28 cellular contexts compared by ENCODE assay signal in genomic region chr2:10004836-10005235, GRCh38.
"Had no signal": no experiment of that assay in that cellular context is flagged by ENCODE, and none has a peak within 500 bp of the region (broad histone marks: within the 10 kb centered on the region; RNA-seq: fewer than 3 reads in every experiment).

No MANE protein-coding gene starts in this region.

- ATAC-seq: activated CD4-positive, alpha-beta T cell treated with anti-CD3 and anti-CD28 coated beads for 36 hours; activated CD8-positive, alpha-beta memory T cell treated with anti-CD3 and anti-CD28 coated beads, Interleukin-2, amount 10 ng/mL, durations not matched to agents 7 days and 5 days; activated CD8-positive, alpha-beta T cell treated with anti-CD3 and anti-CD28 coated beads, Interleukin-2, amount 10 ng/mL, durations not matched to agents 7 days and 5 days; body of pancreas; esophagus mucosa; foreskin keratinocyte; left cardiac atrium; lower lobe of right lung; mucosa of descending colon; natural killer cell treated with Interleukin-12 subunit alpha and Interleukin-12 subunit beta and Interleukin-15 and Interleukin-18, amount 100 ng/mL, for 72 hours; stimulated activated naive B cell treated with anti-CD40 and anti-IgM and Interleukin-4, amounts not matched to agents 10 μg/mL and 1 μg/mL and 100 μg/mL, for 72 hours had no signal

- H3K36me3 Mint-ChIP-seq: activated CD8-positive, alpha-beta memory T cell treated with anti-CD3 and anti-CD28 coated beads, Interleukin-2, amount 10 ng/mL, durations not matched to agents 7 days and 5 days; activated naive CD8-positive, alpha-beta T cell treated with anti-CD3 and anti-CD28 coated beads for 36 hours; natural killer cell treated with Interleukin-12 subunit alpha and Interleukin-12 subunit beta and Interleukin-15 and Interleukin-18, amount 100 ng/mL, for 72 hours; stimulated activated naive B cell treated with anti-CD40 and anti-IgM and Interleukin-4, amounts not matched to agents 10 μg/mL and 1 μg/mL and 100 μg/mL, for 72 hours had no signal

- H3K4me3 Mint-ChIP-seq: activated CD4-positive, alpha-beta T cell treated with anti-CD3 and anti-CD28 coated beads for 36 hours; activated CD8-positive, alpha-beta memory T cell treated with anti-CD3 and anti-CD28 coated beads, Interleukin-2, amount 10 ng/mL, durations not matched to agents 7 days and 5 days; activated CD8-positive, alpha-beta T cell treated with anti-CD3 and anti-CD28 coated beads, Interleukin-2, amount 10 ng/mL, durations not matched to agents 7 days and 5 days; activated naive CD4-positive, alpha-beta T cell treated with anti-CD3 and anti-CD28 coated beads for 36 hours; activated naive CD8-positive, alpha-beta T cell treated with anti-CD3 and anti-CD28 coated beads for 36 hours; natural killer cell treated with Interleukin-12 subunit alpha and Interleukin-12 subunit beta and Interleukin-15 and Interleukin-18, amount 100 ng/mL, for 72 hours; stimulated activated naive B cell treated with anti-CD40 and anti-IgM and Interleukin-4, amounts not matched to agents 10 μg/mL and 1 μg/mL and 100 μg/mL, for 72 hours; T-helper 1 cell treated with Interleukin-12 subunit alpha and Interleukin-12 subunit beta and Interleukin-4 antibody, amounts not matched to agents 30 μg/mL and 1 μg/mL, for 36 hours had no signal

- H3K27ac ChIP-seq: adrenal gland, body of pancreas, foreskin keratinocyte, lower lobe of right lung, SK-N-MC, transverse colon had no signal

- H3K9me3 Mint-ChIP-seq: activated naive CD4-positive, alpha-beta T cell treated with anti-CD3 and anti-CD28 coated beads for 36 hours; activated naive CD8-positive, alpha-beta T cell treated with anti-CD3 and anti-CD28 coated beads for 36 hours; natural killer cell treated with Interleukin-12 subunit alpha and Interleukin-12 subunit beta and Interleukin-15 and Interleukin-18, amount 100 ng/mL, for 72 hours; stimulated activated naive B cell treated with anti-CD40 and anti-IgM and Interleukin-4, amounts not matched to agents 10 μg/mL and 1 μg/mL and 100 μg/mL, for 72 hours; T-helper 1 cell treated with Interleukin-12 subunit alpha and Interleukin-12 subunit beta and Interleukin-4 antibody, amounts not matched to agents 30 μg/mL and 1 μg/mL, for 36 hours had no signal

- H3K4me1 Mint-ChIP-seq: activated CD4-positive, alpha-beta T cell treated with anti-CD3 and anti-CD28 coated beads for 36 hours; activated naive CD8-positive, alpha-beta T cell treated with anti-CD3 and anti-CD28 coated beads for 36 hours; stimulated activated naive B cell treated with anti-CD40 and anti-IgM and Interleukin-4, amounts not matched to agents 10 μg/mL and 1 μg/mL and 100 μg/mL, for 72 hours had no signal

- H3K36me3 ChIP-seq: adrenal gland, lower lobe of right lung, transverse colon had no signal

- H3K4me3 ChIP-seq: adrenal gland, body of pancreas, lower lobe of right lung, mucosa of descending colon, SK-N-MC, stomach, transverse colon had no signal

- H3K27me3 Mint-ChIP-seq: progenitor cell of endocrine pancreas had no signal

- DNase-seq: activated CD4-positive, alpha-beta T cell treated with anti-CD3 and anti-CD28 coated beads for 36 hours; activated CD4-positive, CD25-positive, alpha-beta regulatory T cell; activated CD8-positive, alpha-beta memory T cell treated with anti-CD3 and anti-CD28 coated beads, Interleukin-2, amount 10 ng/mL, durations not matched to agents 7 days and 5 days; activated CD8-positive, alpha-beta T cell treated with anti-CD3 and anti-CD28 coated beads, Interleukin-2, amount 10 ng/mL, durations not matched to agents 7 days and 5 days; activated naive CD4-positive, alpha-beta T cell treated with anti-CD3 and anti-CD28 coated beads for 36 hours; activated naive CD8-positive, alpha-beta T cell treated with anti-CD3 and anti-CD28 coated beads for 36 hours; activated T-cell treated with anti-CD3 and anti-CD28 coated beads, Interleukin-2, amount 50 U/mL, for 48 hours; adrenal gland; body of pancreas; cerebellar nuclear complex; cortex of kidney; foreskin keratinocyte; left cardiac atrium; mesenchymal stem cell; retina; stimulated activated CD4-positive, alpha-beta T cell treated with anti-CD3 and anti-CD28 coated beads, Interleukin-15, amount 100 ng/mL, for 24 hours; stimulated activated CD4-positive, alpha-beta T cell treated with anti-CD3 and anti-CD28 coated beads, Interleukin-2, amount 100 ng/mL, for 24 hours; stimulated activated naive B cell treated with anti-CD40 and anti-IgM and Interleukin-4, amounts not matched to agents 10 μg/mL and 1 μg/mL and 100 μg/mL, for 72 hours; stomach; SW 1271; transverse colon had no signal

- H3K27me3 ChIP-seq: adrenal gland, body of pancreas, stomach, transverse colon had no signal

- H3K4me1 ChIP-seq: foreskin keratinocyte had no signal

- H3K27ac Mint-ChIP-seq: activated CD4-positive, alpha-beta T cell treated with anti-CD3 and anti-CD28 coated beads for 36 hours; activated CD8-positive, alpha-beta memory T cell treated with anti-CD3 and anti-CD28 coated beads, Interleukin-2, amount 10 ng/mL, durations not matched to agents 7 days and 5 days; activated CD8-positive, alpha-beta T cell treated with anti-CD3 and anti-CD28 coated beads, Interleukin-2, amount 10 ng/mL, durations not matched to agents 7 days and 5 days; activated naive CD4-positive, alpha-beta T cell treated with anti-CD3 and anti-CD28 coated beads for 36 hours; activated naive CD8-positive, alpha-beta T cell treated with anti-CD3 and anti-CD28 coated beads for 36 hours; natural killer cell treated with Interleukin-12 subunit alpha and Interleukin-12 subunit beta and Interleukin-15 and Interleukin-18, amount 100 ng/mL, for 72 hours; progenitor cell of endocrine pancreas; stimulated activated naive B cell treated with anti-CD40 and anti-IgM and Interleukin-4, amounts not matched to agents 10 μg/mL and 1 μg/mL and 100 μg/mL, for 72 hours; T-helper 1 cell treated with Interleukin-12 subunit alpha and Interleukin-12 subunit beta and Interleukin-4 antibody, amounts not matched to agents 30 μg/mL and 1 μg/mL, for 36 hours had no signal

- H3K9me3 ChIP-seq: adrenal gland, body of pancreas, lower lobe of right lung, mucosa of descending colon, stomach, transverse colon had no signal
